28 cellular contexts compared by ENCODE assay signal in genomic region chr2:99240431-99240830, GRCh38.
"Had no signal": no experiment of that assay in that cellular context is flagged by ENCODE, and none has a peak within 500 bp of the region (broad histone marks: within the 10 kb centered on the region; RNA-seq: fewer than 3 reads in every experiment).

No MANE protein-coding gene starts in this region.

- H3K27me3 ChIP-seq: colonic mucosa, esophagus squamous epithelium, gastrocnemius medialis, heart right ventricle, left lung had no signal

- DNase-seq: colonic mucosa; cortex of kidney; effector CD8-positive, alpha-beta T cell; effector memory CD8-positive, alpha-beta T cell; endodermal cell; erythroblast; esophagus squamous epithelium; foreskin fibroblast; foreskin melanocyte; gastrocnemius medialis; glutamatergic neuron; head of caudate nucleus; heart right ventricle; hippocampal formation; left cardiac atrium; left lung; left ventricle myocardium superior; lower lobe of right lung; mesenchymal stem cell; mucosa of descending colon; naive B cell had no signal

- H3K27ac ChIP-seq: colonic mucosa, epithelial cell of prostate, esophagus squamous epithelium, gastrocnemius medialis, heart right ventricle, left lung, lower lobe of right lung had no signal

- H3K4me1 ChIP-seq: colonic mucosa, esophagus squamous epithelium, gastrocnemius medialis, left lung, lower lobe of right lung had no signal

- H3K4me3 Mint-ChIP-seq: dendritic cell treated with granulocyte-macrophage colony-stimulating factor and Interleukin-4, amounts not matched to agents 40 ng/mL and 50 ng/mL, for 4 days; effector memory CD8-positive, alpha-beta T cell; endodermal cell; mesothelial cell of epicardium; naive B cell had no signal

- ATAC-seq: effector memory CD8-positive, alpha-beta T cell; esophagus mucosa; gastrocnemius medialis; heart right ventricle; left cardiac atrium; left lung; left ventricle myocardium superior; lower lobe of right lung; mucosa of descending colon had no signal

- H3K27me3 Mint-ChIP-seq: dendritic cell treated with granulocyte-macrophage colony-stimulating factor and Interleukin-4, amounts not matched to agents 40 ng/mL and 50 ng/mL, for 4 days; effector memory CD8-positive, alpha-beta T cell; naive B cell had no signal

- H3K4me3 ChIP-seq: colonic mucosa, esophagus squamous epithelium, gastrocnemius medialis, heart right ventricle, left lung, lower lobe of right lung, mucosa of descending colon had no signal

- FAIRE-seq: endometrium, islet of Langerhans, keratinocyte had no signal

- H3K36me3 ChIP-seq: colonic mucosa, esophagus squamous epithelium, gastrocnemius medialis, heart right ventricle, left lung, lower lobe of right lung had no signal

- H3K9me3 Mint-ChIP-seq: dendritic cell treated with granulocyte-macrophage colony-stimulating factor and Interleukin-4, amounts not matched to agents 40 ng/mL and 50 ng/mL, for 4 days; effector memory CD8-positive, alpha-beta T cell had no signal

- H3K27ac Mint-ChIP-seq: dendritic cell treated with granulocyte-macrophage colony-stimulating factor and Interleukin-4, amounts not matched to agents 40 ng/mL and 50 ng/mL, for 4 days; effector memory CD8-positive, alpha-beta T cell; endodermal cell; mesothelial cell of epicardium had no signal

- H3K9me3 ChIP-seq: colonic mucosa, esophagus squamous epithelium, gastrocnemius medialis, lower lobe of right lung, mucosa of descending colon had no signal

- H3K36me3 Mint-ChIP-seq: mesothelial cell of epicardium, naive B cell had no signal

- H3K4me1 Mint-ChIP-seq: mesothelial cell of epicardium, naive B cell had no signal
